ENCODE assay signal across 14 cellular contexts in genomic region chr1:44619261-44619900, GRCh38. TPM values are rescaled to one million over a fixed set of nuclear protein-coding genes. Genes with fewer than 3 reads are reported as not detected.
DNase-seq lines count a peak whose midpoint lies in the region; ATAC-seq and TF ChIP-seq lines count a peak whose summit lies in the region.
"Had no signal": no experiment of that assay in that cellular context is flagged by ENCODE, and none has a peak within 500 bp of the region (broad histone marks: within the 10 kb centered on the region; RNA-seq: fewer than 3 reads in every experiment).

No MANE protein-coding gene starts in this region.

- CTCF ChIA-PET in AG04449 (lab: Yijun Ruan, JAX), result interaction anchor here (0.9 to 13.0 kb wide), 8 partner anchors 9 to 402 kb away, joined by 3 to 102 read pairs (median 4); no protein-coding TSS in a partner anchor

- WGBS in prostate gland, result 59% methylated on average over 12 of the region's 12 CpGs

- H3K36me3 ChIP-seq in prostate gland (no peaks in the 10 kb centered on the region), Karpas-422 (ENCODE audit: insufficient read depth, low read length) (no peaks in the 10 kb centered on the region)
- H3K36me3 ChIP-seq: breast epithelium, upper lobe of right lung had no signal

- peaks cover 30% of the 10 kb centered on the region for H3K27me3 Mint-ChIP-seq in brain

- no peaks in the 10 kb centered on the region for H3K36me3 Mint-ChIP-seq in brain

- no peak for ATAC-seq in GM21360 (IDR thresholded peaks at IDR 0.05; ENCODE audit: unreplicated experiment)
- ATAC-seq: upper lobe of right lung had no signal

- H3K4me3 Mint-ChIP-seq in brain, result no peak overlapping the region

- peak overlapping the region in 3 of 5 experiments; percentile 26 to 87 (median 72) for H3K27ac Mint-ChIP-seq in brain

- H2AFZ ChIP-seq in Karpas-422 (ENCODE audit: low read length), result no peak overlapping the region

- H3K27ac ChIP-seq in prostate gland (no peak overlapping the region), Karpas-422 (ENCODE audit: low read length) (no peak overlapping the region)
- H3K27ac ChIP-seq: breast epithelium, upper lobe of right lung had no signal

- no peak overlapping the region for H3K4me2 ChIP-seq in Karpas-422 (ENCODE audit: low read depth, low read length, poor library complexity, severe bottlenecking)

- H3K4me1 ChIP-seq in prostate gland (replicated peaks), result no peaks in the 10 kb centered on the region
- no peaks in the 10 kb centered on the region for H3K4me1 ChIP-seq in Karpas-422 (ENCODE audit: low read length)
- H3K4me1 ChIP-seq: upper lobe of right lung had no signal

- no peaks in the 10 kb centered on the region for H4K20me1 ChIP-seq in Karpas-422 (ENCODE audit: insufficient read depth, low read depth, low read length)

- DNase-seq in AG04449 (ENCODE audit: low read depth, low spot score) (peak; percentile 34), HK-2 (ENCODE audit: unreplicated experiment) (peak; percentile 86), kidney tubule cell (ENCODE audit: low spot score) (peak; percentile 83), prostate gland (ENCODE audit: low spot score) (no peak), Karpas-422 (no peak), T1000 (lab: John Stamatoyannopoulos, UW) (no peak)
- DNase-seq: activated CD4-positive, alpha-beta T cell treated with anti-CD3 and anti-CD28 coated beads, Interleukin-2, amount 50 U/mL, for 4 hours; activated effector memory CD4-positive, alpha-beta T cell treated with anti-CD3 and anti-CD28 coated beads, Interleukin-2, amount 50 U/mL, for 16 hours; DMS79; stimulated activated CD4-positive, alpha-beta T cell treated with anti-CD3 and anti-CD28 coated beads, Interleukin-12 subunit alpha, Interleukin-12 subunit beta, amount 100 ng/mL, for 4 hours; upper lobe of right lung had no signal

- TF ChIP-seq CTCF in AG04449 (IDR thresholded peaks at IDR 0.05; ENCODE audit: insufficient read depth, low read length, missing control alignments) (no peak), brain (conservative IDR thresholded peaks at IDR 0.05) (no peak), prostate gland (IDR thresholded peaks at IDR 0.05) (no peak)

- H3K4me1 Mint-ChIP-seq in brain, result peaks cover 60% of the 10 kb centered on the region

- intact Hi-C loops in prostate gland (cut with DNase I), result no loop called here

- H3K9me3 Mint-ChIP-seq in brain, result peaks cover 0 to 3% (median 0%) of the 10 kb centered on the region in 5 experiments

- TF ChIP-seq POLR2A in prostate gland (IDR thresholded peaks at IDR 0.05), result no peak

- H3K27me3 ChIP-seq in prostate gland (replicated peaks; ENCODE audit: insufficient read depth), result no peaks in the 10 kb centered on the region
- H3K27me3 ChIP-seq in Karpas-422 (ENCODE audit: low read length), result no peaks in the 10 kb centered on the region
- H3K27me3 ChIP-seq: upper lobe of right lung had no signal

- H3K9ac ChIP-seq in Karpas-422 (ENCODE audit: low read length), result no peak overlapping the region

- H3K4me3 ChIP-seq in AG04449 (ENCODE audit: low read depth, low read length), result no peak overlapping the region
- H3K4me3 ChIP-seq in prostate gland, result no peak overlapping the region
- H3K4me3 ChIP-seq in Karpas-422 (ENCODE audit: low read length), result no peak overlapping the region
- H3K4me3 ChIP-seq: breast epithelium, upper lobe of right lung had no signal

- no peaks in the 10 kb centered on the region for H3K9me2 ChIP-seq in Karpas-422 (replicated peaks; ENCODE audit: insufficient read depth, low read length)

- POLR2A ChIA-PET in AG04449 (lab: Yijun Ruan, JAX), result interaction anchor here (2.0 kb wide), 2 partner anchors 9 to 12 kb away, joined by 7 to 11 read pairs; no protein-coding TSS in a partner anchor

- H3K79me2 ChIP-seq in Karpas-422 (ENCODE audit: low read length), result no peaks in the 10 kb centered on the region

- H3K9me3 ChIP-seq in prostate gland (no peaks in the 10 kb centered on the region), Karpas-422 (ENCODE audit: low read length) (no peaks in the 10 kb centered on the region)
- H3K9me3 ChIP-seq: breast epithelium, upper lobe of right lung had no signal

RNA-seq across cellular contexts. Expression of gene TMEM53, which starts 54.9 kb away (rescaled TPM):
- 19.1 TPM for polyA plus RNA-seq in brain (ENCODE audit: insufficient read depth, low read depth, low replicate concordance)
- 1 to 10 TPM; 2.7 to 6.9 TPM for total RNA-seq in prostate gland
- 10.7 and 13.9 TPM in 2 replicates for total RNA-seq in Karpas-422 (2014; rRNA removed; shearing (Covaris generic); ENCODE audit: low replicate concordance)

RNA-seq across cellular contexts. Expression of gene ARMH1, which starts 55.1 kb away (rescaled TPM):
- polyA plus RNA-seq in brain (ENCODE audit: insufficient read depth, low read depth, low replicate concordance), result 5.2 TPM
- total RNA-seq in prostate gland, result 1 to 10 TPM; 1.0 to 3.6 TPM
- 5.4 and 7.7 TPM in 2 replicates for total RNA-seq in Karpas-422 (2014; rRNA removed; shearing (Covaris generic); ENCODE audit: low replicate concordance)

Comparison
In these comparisons a context has a peak if more than half of its experiments do, and no peak if none do; other contexts are left out.
1. DNase-seq: peak in AG04449 (single experiment), HK-2 (single experiment) and kidney tubule cell (single experiment); none in prostate gland (single experiment), Karpas-422 (single experiment) and T1000 (single experiment).